In the genomic region with DNA sequence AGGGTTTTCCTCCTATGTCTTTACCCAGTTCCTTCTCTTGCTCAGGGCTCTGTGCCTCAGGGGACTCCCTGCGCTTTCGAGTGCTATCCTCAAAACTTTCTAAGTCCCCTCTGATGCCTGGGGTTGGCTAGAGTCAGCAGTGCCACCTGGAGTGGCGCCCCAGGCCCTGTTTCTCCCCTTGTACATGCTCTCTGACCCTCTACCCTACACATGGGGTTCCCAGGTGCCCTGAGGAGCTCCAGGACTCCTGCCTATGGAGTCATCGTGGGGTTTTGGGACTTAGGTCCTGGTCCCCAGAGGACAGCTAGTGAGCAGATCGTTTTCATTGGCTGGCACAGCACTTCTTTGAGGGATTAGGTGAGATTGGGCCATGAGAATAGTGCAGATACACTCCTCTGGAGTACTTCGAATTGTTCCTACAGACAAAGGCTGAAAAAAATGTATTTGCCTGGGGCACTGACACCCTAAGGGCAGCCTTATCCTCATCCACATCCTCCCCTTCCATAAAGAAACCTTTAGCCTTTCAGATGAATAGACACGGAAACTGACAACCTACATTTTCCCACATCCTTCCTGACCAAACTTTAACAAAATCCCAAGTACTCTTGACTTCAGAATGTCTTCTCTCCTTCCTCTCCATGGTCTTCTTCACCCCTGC, we compare ENCODE assay signal across 21 cellular contexts. TPM values are rescaled to one million over a fixed set of nuclear protein-coding genes. Genes with fewer than 3 reads are reported as not detected.
DNase-seq lines count a peak whose midpoint lies in the region; ATAC-seq, FAIRE-seq and TF ChIP-seq lines count a peak whose summit lies in the region.
"Had no signal": no experiment of that assay in that cellular context is flagged by ENCODE, and none has a peak within 500 bp of the region (broad histone marks: within the 10 kb centered on the region; RNA-seq: fewer than 3 reads in every experiment).

No MANE protein-coding gene starts in this region.

- TF ChIP-seq CTCF in keratinocyte (optimal IDR thresholded peaks at IDR 0.05 in 1 of 3, IDR thresholded peaks at IDR 0.05 in 1 of 3, conservative IDR thresholded peaks at IDR 0.05 in 1 of 3; ENCODE audit: extremely low read depth in 1 of 3, insufficient read depth in 2 of 3, low read length in 3 of 3) (no peak), tibial artery (IDR thresholded peaks at IDR 0.05) (no peak)

- no peak overlapping the region for H2AFZ ChIP-seq in keratinocyte (ENCODE audit: control insufficient read depth, low read length)

- FAIRE-seq in keratinocyte (lab: Jason Lieb, UNC) = peak; percentile 68

- H3K9ac ChIP-seq in keratinocyte (ENCODE audit: control insufficient read depth, extremely low read depth, insufficient read depth, low read length) = peak overlapping the region; percentile 13

- no peak overlapping the region for H3K4me3 Mint-ChIP-seq in T-helper 1 cell treated with Interleukin-12 subunit alpha and Interleukin-12 subunit beta and Interleukin-4 antibody, amounts not matched to agents 30 μg/mL and 1 μg/mL, for 36 hours
- no peak overlapping the region for H3K4me3 Mint-ChIP-seq in T-helper 17 cell
- H3K4me3 Mint-ChIP-seq: activated naive CD4-positive, alpha-beta T cell treated with anti-CD3 and anti-CD28 coated beads, Interleukin-2, amount 10 ng/mL, durations not matched to agents 7 days and 5 days; brain; CD8-positive, alpha-beta memory T cell had no signal

- no peak for ATAC-seq in T-helper 17 cell

- H3K36me3 Mint-ChIP-seq in T-helper 1 cell treated with Interleukin-12 subunit alpha and Interleukin-12 subunit beta and Interleukin-4 antibody, amounts not matched to agents 30 μg/mL and 1 μg/mL, for 36 hours (ENCODE audit: low read depth) = no peaks in the 10 kb centered on the region
- H3K36me3 Mint-ChIP-seq in T-helper 17 cell (ENCODE audit: low read depth) = peaks cover 2% of the 10 kb centered on the region
- H3K36me3 Mint-ChIP-seq: activated naive CD4-positive, alpha-beta T cell treated with anti-CD3 and anti-CD28 coated beads, Interleukin-2, amount 10 ng/mL, durations not matched to agents 7 days and 5 days; brain had no signal

- H3K9me3 ChIP-seq in keratinocyte (ENCODE audit: control insufficient read depth, low read depth, low read length) = no peaks in the 10 kb centered on the region
- H3K9me3 ChIP-seq in tibial artery = no peaks in the 10 kb centered on the region
- H3K9me3 ChIP-seq in T-helper 17 cell (ENCODE audit: control insufficient read depth, low read length, poor library complexity, severe bottlenecking) = no peaks in the 10 kb centered on the region
- H3K9me3 ChIP-seq: prostate gland had no signal

- intact Hi-C loops in tibial artery (cut with DNase I; ENCODE audit: low total_unique reads) = no loop called here

- no peaks in the 10 kb centered on the region for H3K79me2 ChIP-seq in keratinocyte (ENCODE audit: control insufficient read depth, insufficient read depth, low read length)

- H3K27ac ChIP-seq in keratinocyte (ENCODE audit: control insufficient read depth, insufficient read depth, low read length) (peak overlapping the region; percentile 33), tibial artery (peak overlapping the region; percentile 61 to 85)
- H3K27ac ChIP-seq: prostate gland had no signal

- peak overlapping the region; percentile 52 for H3K27ac Mint-ChIP-seq in T-helper 1 cell treated with Interleukin-12 subunit alpha and Interleukin-12 subunit beta and Interleukin-4 antibody, amounts not matched to agents 30 μg/mL and 1 μg/mL, for 36 hours
- no peak overlapping the region for H3K27ac Mint-ChIP-seq in T-helper 17 cell
- H3K27ac Mint-ChIP-seq: activated naive CD4-positive, alpha-beta T cell treated with anti-CD3 and anti-CD28 coated beads, Interleukin-2, amount 10 ng/mL, durations not matched to agents 7 days and 5 days; CD8-positive, alpha-beta memory T cell had no signal

- dilution Hi-C loops in keratinocyte (cut with MboI; ENCODE audit: extremely low pct_ligation_motif_present, low sequenced_read_pairs) = no loop called here

- H3K27me3 ChIP-seq in keratinocyte (ENCODE audit: control insufficient read depth, extremely low read depth, insufficient read depth, low read length) = no peaks in the 10 kb centered on the region
- no peaks in the 10 kb centered on the region for H3K27me3 ChIP-seq in tibial artery

- peaks cover 2% of the 10 kb centered on the region for H3K9me1 ChIP-seq in keratinocyte (ENCODE audit: control insufficient read depth, extremely low read depth, insufficient read depth, low read length)

- DNase-seq in T-helper 1 cell = no peak
- peak; percentile 4 for DNase-seq in SW480 (ENCODE audit: low spot score)
- no peak for DNase-seq in keratinocyte (ENCODE audit: low read depth, low spot score)
- DNase-seq in tibial artery = peak; percentile 5 to 61
- DNase-seq in NCI-H446 treated with DMSO at 0.1 percent for 48 hours (lab: John Stamatoyannopoulos, UW) = no peak
- DNase-seq in T-helper 17 cell = no peak
- DNase-seq in NCI-H82 (lab: John Stamatoyannopoulos, UW) = no peak
- DNase-seq: activated naive CD4-positive, alpha-beta T cell treated with anti-CD3 and anti-CD28 coated beads, Interleukin-2, amount 10 ng/mL, durations not matched to agents 7 days and 5 days; activated T-cell treated with anti-CD3 and anti-CD28 coated beads for 4 hours; CD8-positive, alpha-beta memory T cell; left cardiac atrium; NCI-H187; NCI-H510A; stimulated activated CD4-positive, alpha-beta T cell treated with anti-CD3 and anti-CD28 coated beads, Interleukin-12 subunit alpha, Interleukin-12 subunit beta, amount 100 ng/mL, for 4 hours; stimulated activated naive CD4-positive, alpha-beta T cell treated with Interleukin-2 at 50 U/mL for 16 hours had no signal

- H3K9me3 Mint-ChIP-seq in T-helper 1 cell treated with Interleukin-12 subunit alpha and Interleukin-12 subunit beta and Interleukin-4 antibody, amounts not matched to agents 30 μg/mL and 1 μg/mL, for 36 hours = no peaks in the 10 kb centered on the region
- H3K9me3 Mint-ChIP-seq: activated naive CD4-positive, alpha-beta T cell treated with anti-CD3 and anti-CD28 coated beads, Interleukin-2, amount 10 ng/mL, durations not matched to agents 7 days and 5 days; CD8-positive, alpha-beta memory T cell had no signal

- H3K36me3 ChIP-seq in keratinocyte (ENCODE audit: control insufficient read depth in 2 of 2, extremely low read depth in 1 of 2, insufficient read depth in 2 of 2, low read length in 2 of 2) (no peaks in the 10 kb centered on the region), tibial artery (peaks cover 0 to 8% (median 0%) of the 10 kb centered on the region in 3 donors)
- H3K36me3 ChIP-seq: prostate gland had no signal

- peaks cover 41% of the 10 kb centered on the region for H3K4me1 ChIP-seq in keratinocyte (ENCODE audit: control insufficient read depth, extremely low read depth, insufficient read depth, low read length)
- peaks cover 0 to 38% (median 30%) of the 10 kb centered on the region in 4 donors for H3K4me1 ChIP-seq in tibial artery
- H3K4me1 ChIP-seq: prostate gland had no signal

- H3K27me3 Mint-ChIP-seq in T-helper 1 cell treated with Interleukin-12 subunit alpha and Interleukin-12 subunit beta and Interleukin-4 antibody, amounts not matched to agents 30 μg/mL and 1 μg/mL, for 36 hours (ENCODE audit: low read depth) = peaks cover 21% of the 10 kb centered on the region
- H3K27me3 Mint-ChIP-seq in T-helper 17 cell = peaks cover 31% of the 10 kb centered on the region

- peaks cover 2% of the 10 kb centered on the region for H3K4me1 Mint-ChIP-seq in T-helper 1 cell treated with Interleukin-12 subunit alpha and Interleukin-12 subunit beta and Interleukin-4 antibody, amounts not matched to agents 30 μg/mL and 1 μg/mL, for 36 hours (ENCODE audit: low read depth)
- H3K4me1 Mint-ChIP-seq in T-helper 17 cell = peaks cover 5% of the 10 kb centered on the region
- H3K4me1 Mint-ChIP-seq: activated naive CD4-positive, alpha-beta T cell treated with anti-CD3 and anti-CD28 coated beads, Interleukin-2, amount 10 ng/mL, durations not matched to agents 7 days and 5 days had no signal

- H3K4me2 ChIP-seq in keratinocyte (ENCODE audit: control insufficient read depth, extremely low read depth, insufficient read depth, low read depth, low read length) = peak overlapping the region; percentile 81

- H3K4me3 ChIP-seq in keratinocyte (ENCODE audit: control insufficient read depth in 2 of 3, extremely low read depth in 1 of 3, insufficient read depth in 2 of 3, low read depth in 1 of 3, low read length in 3 of 3) = no peak overlapping the region
- no peak overlapping the region for H3K4me3 ChIP-seq in tibial artery
- H3K4me3 ChIP-seq: prostate gland had no signal

- no peaks in the 10 kb centered on the region for H4K20me1 ChIP-seq in keratinocyte (ENCODE audit: control insufficient read depth, extremely low read depth, insufficient read depth, low read length)

RNA-seq across cellular contexts. Expression of a gene that starts 41.5 kb away (rescaled TPM):
- 0.39 to 1.5 TPM (median 0.42 TPM) in 3 replicates for polyA plus RNA-seq in keratinocyte
- polyA plus RNA-seq in keratinocyte (2011; ENCODE audit: low read depth) = not detected
- 0.38 and 0.39 TPM in 2 replicates for polyA plus RNA-seq in keratinocyte (2011; cell fraction: cytosol; rRNA removed)
- 2.4 and 3.1 TPM in 2 replicates for polyA plus RNA-seq in keratinocyte (2011; cell fraction: nucleus; rRNA removed)
- polyA plus RNA-seq in keratinocyte (2012; ENCODE audit: low replicate concordance) = 1.6 TPM in 1 of 2 replicates, not detected in the other
- 0.30 to 2.5 TPM (median 1.1 TPM) in 3 replicates for polyA minus RNA-seq in keratinocyte
- not detected for polyA minus RNA-seq in keratinocyte (2011; cell fraction: cytosol; rRNA and poly(A)+ RNA removed)
- polyA minus RNA-seq in keratinocyte (2011; cell fraction: nucleus; rRNA and poly(A)+ RNA removed) = 2.2 and 2.4 TPM in 2 replicates
- under 1 TPM; 0.13 to 0.25 TPM for total RNA-seq in T-helper 17 cell
- total RNA-seq: A172, M059J, OCI-LY7 had no signal

Comparison
In these comparisons a context has a peak if more than half of its experiments do, and no peak if none do; other contexts are left out.
1. DNase-seq: peak in SW480 (single experiment) and tibial artery (2 of 2); none in T-helper 1 cell (0 of 5), keratinocyte (single experiment), NCI-H446 treated with DMSO at 0.1 percent for 48 hours (single experiment), T-helper 17 cell (0 of 3) and NCI-H82 (single experiment).